15 cellular contexts compared by ENCODE assay signal in genomic region chr7:88111842-88112385, GRCh38.
"Had no signal": no experiment of that assay in that cellular context is flagged by ENCODE, and none has a peak within 500 bp of the region (broad histone marks: within the 10 kb centered on the region; RNA-seq: fewer than 3 reads in every experiment).

No MANE protein-coding gene starts in this region.

- ATAC-seq: activated CD8-positive, alpha-beta memory T cell treated with anti-CD3 and anti-CD28 coated beads, Interleukin-2, amount 10 ng/mL, durations not matched to agents 7 days and 5 days; activated CD8-positive, alpha-beta T cell treated with anti-CD3 and anti-CD28 coated beads, Interleukin-2, amount 10 ng/mL, durations not matched to agents 7 days and 5 days; activated naive CD8-positive, alpha-beta T cell treated with anti-CD3 and anti-CD28 coated beads, Interleukin-2, amount 50 U/mL, for 24 hours had no signal

- H3K27ac ChIP-seq: esophagus squamous epithelium, pancreas, spleen, suprapubic skin, tibial nerve had no signal

- H3K36me3 ChIP-seq: esophagus squamous epithelium, pancreas, prostate gland, spleen, suprapubic skin, tibial nerve had no signal

- H3K4me1 ChIP-seq: esophagus squamous epithelium, pancreas, prostate gland, spleen, suprapubic skin had no signal

- H3K27me3 ChIP-seq: esophagus squamous epithelium, pancreas, spleen, suprapubic skin, tibial nerve had no signal

- DNase-seq: activated B cell treated with CpG ODN at 0.5 μM for 24 hours; activated CD8-positive, alpha-beta memory T cell treated with anti-CD3 and anti-CD28 coated beads, Interleukin-2, amount 10 ng/mL, durations not matched to agents 7 days and 5 days; activated CD8-positive, alpha-beta T cell treated with anti-CD3 and anti-CD28 coated beads, Interleukin-2, amount 10 ng/mL, durations not matched to agents 7 days and 5 days; activated naive CD8-positive, alpha-beta T cell treated with anti-CD3 and anti-CD28 coated beads, Interleukin-2, amount 50 U/mL, for 24 hours; activated T-cell treated with anti-CD3 and anti-CD28 coated beads, Interleukin-2, amount 50 U/mL, for 48 hours; esophagus squamous epithelium; head of caudate nucleus; kidney; naive B cell; nucleus accumbens; pancreas; spleen had no signal

- H3K9me3 ChIP-seq: esophagus squamous epithelium, pancreas, prostate gland, spleen, suprapubic skin, tibial nerve had no signal

- H3K4me3 ChIP-seq: esophagus squamous epithelium, pancreas, prostate gland, spleen, suprapubic skin, tibial nerve had no signal
